In the genomic region with DNA sequence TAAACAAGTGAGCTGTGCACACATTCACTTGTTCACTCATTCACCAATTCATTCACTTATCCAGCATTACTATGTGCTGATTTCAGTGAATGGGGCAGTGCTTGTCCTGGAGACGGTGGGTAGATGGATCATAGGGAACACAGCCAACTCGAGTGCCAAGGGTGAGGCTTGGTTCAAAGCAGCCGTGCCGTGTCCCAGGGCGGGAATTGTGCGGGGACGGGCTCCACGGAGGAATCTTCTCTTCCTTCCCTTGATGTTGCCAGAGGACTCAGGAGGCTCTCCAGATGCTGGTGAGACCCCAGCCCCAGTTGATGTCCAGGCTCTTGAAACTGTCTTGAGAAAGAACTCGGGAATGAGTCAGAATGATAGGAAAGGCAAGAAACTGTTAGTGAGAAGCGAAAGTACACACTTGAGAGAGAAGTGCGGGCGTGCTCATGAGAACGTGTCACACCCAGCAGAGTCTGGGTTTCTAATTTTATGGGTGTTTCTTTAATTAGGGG, we compare ENCODE assay signal across 12 cellular contexts. TPM values are rescaled to one million over a fixed set of nuclear protein-coding genes. Genes with fewer than 3 reads are reported as not detected.
A peak's percentile ranks its signal among the peaks of the same experiment; 100 is the strongest.
DNase-seq lines count a peak whose midpoint lies in the region; ATAC-seq, FAIRE-seq and TF ChIP-seq lines count a peak whose summit lies in the region.
"Had no signal": no experiment of that assay in that cellular context is flagged by ENCODE, and none has a peak within 500 bp of the region (broad histone marks: within the 10 kb centered on the region; RNA-seq: fewer than 3 reads in every experiment).

No MANE protein-coding gene starts in this region.

- H3K79me2 ChIP-seq in keratinocyte (ENCODE audit: control insufficient read depth, insufficient read depth, low read length) = no peaks in the 10 kb centered on the region

- no peaks in the 10 kb centered on the region for H3K36me3 ChIP-seq in keratinocyte (ENCODE audit: control insufficient read depth in 2 of 2, extremely low read depth in 1 of 2, insufficient read depth in 2 of 2, low read length in 2 of 2)

- no peaks in the 10 kb centered on the region for H3K9me1 ChIP-seq in keratinocyte (ENCODE audit: control insufficient read depth, extremely low read depth, insufficient read depth, low read length)

- peak overlapping the region; percentile 57 for H2AFZ ChIP-seq in keratinocyte (ENCODE audit: control insufficient read depth, low read length)

- FAIRE-seq in keratinocyte (lab: Jason Lieb, UNC) = no peak

- H3K9me3 ChIP-seq in keratinocyte (ENCODE audit: control insufficient read depth, low read depth, low read length) = no peaks in the 10 kb centered on the region

- peak overlapping the region; percentile 50 for H3K9ac ChIP-seq in keratinocyte (ENCODE audit: control insufficient read depth, extremely low read depth, insufficient read depth, low read length)

- peak overlapping the region; percentile 72 for H3K4me2 ChIP-seq in keratinocyte (ENCODE audit: control insufficient read depth, extremely low read depth, insufficient read depth, low read depth, low read length)

- no peaks in the 10 kb centered on the region for H4K20me1 ChIP-seq in keratinocyte (ENCODE audit: control insufficient read depth, extremely low read depth, insufficient read depth, low read length)

- H3K27me3 ChIP-seq in keratinocyte (ENCODE audit: control insufficient read depth, extremely low read depth, insufficient read depth, low read length) = no peaks in the 10 kb centered on the region

- H3K4me3 ChIP-seq in keratinocyte (ENCODE audit: control insufficient read depth in 2 of 3, extremely low read depth in 1 of 3, insufficient read depth in 2 of 3, low read depth in 1 of 3, low read length in 3 of 3) = peak overlapping the region; percentile 2 to 61 (median 48)

- DNase-seq in keratinocyte (ENCODE audit: low read depth, low spot score) = no peak
- DNase-seq in DMS153 (lab: John Stamatoyannopoulos, UW) = no peak
- no peak for DNase-seq in activated CD4-positive, alpha-beta T cell treated with anti-CD3 and anti-CD28 coated beads for 4 hours
- DNase-seq in activated naive CD4-positive, alpha-beta T cell treated with Interleukin-2 at 50 U/mL for 16 hours = no peak
- no peak for DNase-seq in NOMO-1 treated with DMSO at 0.1 percent for 48 hours (lab: John Stamatoyannopoulos, UW; ENCODE audit: unreplicated experiment)
- DNase-seq: central memory CD4-positive, alpha-beta T cell; GF-D8; Kasumi-1; stimulated activated CD4-positive, alpha-beta T cell treated with anti-CD3 and anti-CD28 coated beads, Interleukin-4, amount 100 ng/mL, for 24 hours had no signal

- H3K27ac ChIP-seq in keratinocyte (ENCODE audit: control insufficient read depth, insufficient read depth, low read length) = peak overlapping the region; percentile 72

- H3K4me1 ChIP-seq in keratinocyte (ENCODE audit: control insufficient read depth, extremely low read depth, insufficient read depth, low read length) = peaks cover 36% of the 10 kb centered on the region

- dilution Hi-C loops in keratinocyte (cut with MboI; ENCODE audit: extremely low pct_ligation_motif_present, low sequenced_read_pairs) = no loop called here

- no peak for TF ChIP-seq CTCF in keratinocyte (optimal IDR thresholded peaks at IDR 0.05 in 1 of 3, IDR thresholded peaks at IDR 0.05 in 1 of 3, conservative IDR thresholded peaks at IDR 0.05 in 1 of 3; ENCODE audit: extremely low read depth in 1 of 3, insufficient read depth in 2 of 3, low read length in 3 of 3)

- ATAC-seq in GM18498 (IDR thresholded peaks at IDR 0.05; ENCODE audit: unreplicated experiment) (peak; percentile 55), GM21390 (IDR thresholded peaks at IDR 0.05; ENCODE audit: unreplicated experiment) (peak; percentile 56), HG03354 (IDR thresholded peaks at IDR 0.05; ENCODE audit: poor library complexity, severe bottlenecking, unreplicated experiment) (peak; percentile 63)

RNA-seq across cellular contexts. Expression of a gene that starts 3.0 kb away (rescaled TPM):
- polyA plus RNA-seq in keratinocyte = 0.03 to 0.42 TPM (median 0.22 TPM) in 3 replicates
- polyA plus RNA-seq in keratinocyte (2011; ENCODE audit: low read depth) = 0.16 TPM
- polyA plus RNA-seq in keratinocyte (2011; cell fraction: cytosol; rRNA removed) = 0.09 and 0.24 TPM in 2 replicates
- polyA plus RNA-seq in keratinocyte (2011; cell fraction: nucleus; rRNA removed) = 0.23 and 0.28 TPM in 2 replicates
- polyA plus RNA-seq in keratinocyte (2012; ENCODE audit: low replicate concordance) = 0.06 and 0.39 TPM in 2 replicates
- polyA minus RNA-seq in keratinocyte = 0.13 to 0.16 TPM in 2 of 3 replicates, not detected in the other
- polyA minus RNA-seq in keratinocyte (2011; cell fraction: cytosol; rRNA and poly(A)+ RNA removed) = not detected
- polyA minus RNA-seq in keratinocyte (2011; cell fraction: nucleus; rRNA and poly(A)+ RNA removed) = 0.32 and 0.70 TPM in 2 replicates
